ENCODE assay signal across 8 cellular contexts in genomic region chr17:50950002-50950877, GRCh38.
DNase-seq lines count a peak whose midpoint lies in the region; ATAC-seq, FAIRE-seq and TF ChIP-seq lines count a peak whose summit lies in the region.

No MANE protein-coding gene starts in this region.

- no peak overlapping the region for H3K27ac ChIP-seq in GM12878 (ENCODE audit: control insufficient read depth, insufficient read depth)
- H3K27ac ChIP-seq in rectal smooth muscle tissue (ENCODE audit: low read depth, low read length): peak overlapping the region; percentile 81

- BruUV-seq in GM12878 (replicated peaks; lab: Mats Ljungman, UMichigan): no TSS peak

- peak; percentile 88 for TF ChIP-seq RAD21 in GM12878 (IDR thresholded peaks at IDR 0.05; ENCODE audit: insufficient read depth, low read depth, low read length)

- H3K4me3 ChIP-seq in NB4 (ENCODE audit: low read depth, low read length): no peak overlapping the region
- no peak overlapping the region for H3K4me3 ChIP-seq in GM12878
- peak overlapping the region; percentile 11 for H3K4me3 ChIP-seq in rectal smooth muscle tissue (ENCODE audit: low read length)

- no peaks in the 10 kb centered on the region for H3K79me2 ChIP-seq in GM12878 (ENCODE audit: control insufficient read depth, insufficient read depth, low read length)

- peak; percentile 89 for ATAC-seq in T-helper 17 cell
- ATAC-seq in GM12878: peak; percentile 95

- RAD21 ChIA-PET in GM12878 (lab: Charles Lee; ENCODE audit: unreplicated experiment): interaction anchor here (0.8 to 3.3 kb wide), 6 partner anchors 83 to 167 kb away, joined by 3 to 34 read pairs (median 4); partner anchors contain the start of gene TOB1

- POLR2A ChIA-PET in GM12878 (lab: Charles Lee): interaction anchor here (0.6 kb wide), 1 partner anchor 14 kb away, joined by 5 read pairs; no protein-coding TSS in a partner anchor

- peaks cover 16% of the 10 kb centered on the region for H3K4me1 Mint-ChIP-seq in T-helper 17 cell

- H3K9ac ChIP-seq in GM12878 (ENCODE audit: control insufficient read depth, insufficient read depth, low read length): no peak overlapping the region
- no peak overlapping the region for H3K9ac ChIP-seq in rectal smooth muscle tissue (ENCODE audit: low read length)

- FAIRE-seq in GM12878 (lab: Jason Lieb, UNC): peak; percentile 92

- no peak for TF ChIP-seq EP300 in GM12878 (IDR thresholded peaks at IDR 0.05; ENCODE audit: borderline replicate concordance in 1 of 2, control insufficient read depth in 1 of 2, low read depth in 2 of 2, low read length in 2 of 2)

- WGBS in GM12878 (ENCODE audit: insufficient coverage, insufficient replicate concordance, low lambda C conversion rate, missing lambda C conversion rate): 25% methylated on average over 25 of the region's 25 CpGs

- peak overlapping the region; percentile 54 for H3K27ac Mint-ChIP-seq in T-helper 17 cell

- DNase-seq in A172 (ENCODE audit: low spot score) (peak; percentile 97), GM13976 (ENCODE audit: low spot score) (peak; percentile 82), NB4 (ENCODE audit: low read depth) (peak; percentile 84), T-helper 17 cell (peak; percentile 33 to 48 (median 42)), GM12878 (ENCODE audit: low read depth, low spot score) (no peak), hepatic stellate cell (ENCODE audit: low spot score) (peak; percentile 97), GM19238 (ENCODE audit: insufficient read length, low spot score) (no peak)

- SMC1A ChIA-PET in GM12878 (lab: Charles Lee; ENCODE audit: uncharacterized antibody, unreplicated experiment): interaction anchor here (1.0 to 5.1 kb wide), 6 partner anchors 12 to 166 kb away, joined by 3 to 67 read pairs (median 5); no protein-coding TSS in a partner anchor

- intact Hi-C loops in GM12878 (cut with micrococcal nuclease; ENCODE audit: unreplicated experiment): loop anchor here (1.0 to 10.0 kb wide), 2 partner anchors 98 to 405 kb away; partner anchors contain the start of gene SPATA20

- H3K36me3 ChIP-seq in GM12878 (ENCODE audit: control insufficient read depth in 2 of 2, insufficient read depth in 2 of 2, low read length in 1 of 2) (no peaks in the 10 kb centered on the region), rectal smooth muscle tissue (ENCODE audit: control insufficient read depth, insufficient read depth, low read length) (no peaks in the 10 kb centered on the region)

- no peaks in the 10 kb centered on the region for H3K27me3 Mint-ChIP-seq in T-helper 17 cell

- CTCF ChIA-PET in GM12878 (lab: Yijun Ruan, JAX): interaction anchor here (0.8 to 12.2 kb wide), 17 partner anchors 10 to 167 kb away, joined by 3 to 309 read pairs (median 5); no protein-coding TSS in a partner anchor

- TF ChIP-seq CTCF in GM13976 (IDR thresholded peaks at IDR 0.05; ENCODE audit: borderline replicate concordance, control extremely low read depth, extremely low read depth, insufficient read depth, missing control alignments) (peak; percentile 75), NB4 (IDR thresholded peaks at IDR 0.05; ENCODE audit: low read depth, low read length) (peak; percentile 66), GM12878 (IDR thresholded peaks at IDR 0.05 in 2 of 3, conservative IDR thresholded peaks at IDR 0.05 in 1 of 3; ENCODE audit: control insufficient read depth in 2 of 3, extremely low read depth in 1 of 3, insufficient read depth in 1 of 3, low read depth in 3 of 3, low read length in 3 of 3) (peak; percentile 66 to 76 (median 66))

- H4K20me1 ChIP-seq in GM12878 (ENCODE audit: control insufficient read depth, insufficient read depth): no peaks in the 10 kb centered on the region

- peak overlapping the region; percentile 75 for H2AFZ ChIP-seq in GM12878 (ENCODE audit: control insufficient read depth, low read depth, low read length)

- peak overlapping the region; percentile 66 for H3K4me2 ChIP-seq in GM12878 (ENCODE audit: control insufficient read depth, insufficient read depth)

- H3K4me1 ChIP-seq in GM12878 (ENCODE audit: control insufficient read depth, insufficient read depth, low read length) (peaks cover 20% of the 10 kb centered on the region), rectal smooth muscle tissue (ENCODE audit: control insufficient read depth, insufficient read depth, low read length) (peaks cover 22% of the 10 kb centered on the region)

- no peak for TF ChIP-seq POLR2A in NB4 (IDR thresholded peaks at IDR 0.05; ENCODE audit: extremely low read depth, insufficient read length)
- no peak for TF ChIP-seq POLR2A in GM12878 (IDR thresholded peaks at IDR 0.05; ENCODE audit: low read depth, low read length)

- in situ Hi-C loops in GM13976 (cut with MboI; ENCODE audit: low sequenced_read_pairs, unreplicated experiment) (no loop called here), GM12878 (cut with MboI) (loop anchor here (5.0 to 10.0 kb wide), 3 partner anchors 98 to 405 kb away; partner anchors contain the start of gene SPATA20)

- no peaks in the 10 kb centered on the region for H3K27me3 ChIP-seq in GM12878 (replicated peaks in 1 of 2; ENCODE audit: control insufficient read depth in 2 of 2, insufficient read depth in 2 of 2, low read length in 1 of 2)
- H3K27me3 ChIP-seq in rectal smooth muscle tissue (ENCODE audit: control insufficient read depth, insufficient read depth, low read length): no peaks in the 10 kb centered on the region

- H3K4me3 Mint-ChIP-seq in T-helper 17 cell: peak overlapping the region; percentile 55

- no peaks in the 10 kb centered on the region for H3K9me3 ChIP-seq in T-helper 17 cell (ENCODE audit: control insufficient read depth, low read length, poor library complexity, severe bottlenecking)
- no peaks in the 10 kb centered on the region for H3K9me3 ChIP-seq in GM12878 (replicated peaks; ENCODE audit: control insufficient read depth, insufficient read depth, low read length)

- no peaks in the 10 kb centered on the region for H3K36me3 Mint-ChIP-seq in T-helper 17 cell (ENCODE audit: low read depth)

TF ChIP-seq in GM12878, 131 proteins besides CTCF, POLR2A, EP300 and RAD21 (continues in another document):
- TF ChIP-seq TARDBP (IDR thresholded peaks at IDR 0.05; ENCODE audit: borderline replicate concordance) (no peak), RB1 (IDR thresholded peaks at IDR 0.05; ENCODE audit: borderline replicate concordance) (peak; percentile 57; the same call in 1 of the 2 replicates), SMC3 (IDR thresholded peaks at IDR 0.05; ENCODE audit: borderline replicate concordance, low read length) (peak; percentile 80), NFIC (IDR thresholded peaks at IDR 0.05; ENCODE audit: low read depth, low read length) (no peak), SPI1 (IDR thresholded peaks at IDR 0.05; ENCODE audit: borderline replicate concordance, insufficient read depth, low read depth, low read length) (peak; percentile 78), MEF2A (IDR thresholded peaks at IDR 0.05; ENCODE audit: insufficient read depth, low read depth, low read length) (0 out of 2 replicates have a peak, but pooled peaks have one; percentile 29), STAT1 (conservative IDR thresholded peaks at IDR 0.05) (no peak), ZBTB11 (CRISPR knock-in tag; IDR thresholded peaks at IDR 0.05) (no peak), USF2 (IDR thresholded peaks at IDR 0.05; ENCODE audit: borderline replicate concordance, low read depth, low read length) (no peak), YY1 (IDR thresholded peaks at IDR 0.05; ENCODE audit: low read depth, low read length) (peak; percentile 74), ZBTB33 (IDR thresholded peaks at IDR 0.05) (no peak)

Comparison
In these comparisons a context has a peak if more than half of its experiments do, and no peak if none do; other contexts are left out.
1. DNase-seq: peak in A172 (single experiment), GM13976 (single experiment), NB4 (single experiment), T-helper 17 cell (3 of 3) and hepatic stellate cell (single experiment); none in GM12878 (single experiment) and GM19238 (single experiment).
2. Peak in every context shown above with its lines, with median percentiles within 50 percentile points of each other: CTCF ChIP-seq.